ENCODE assay signal across 21 cellular contexts in the genomic region with DNA sequence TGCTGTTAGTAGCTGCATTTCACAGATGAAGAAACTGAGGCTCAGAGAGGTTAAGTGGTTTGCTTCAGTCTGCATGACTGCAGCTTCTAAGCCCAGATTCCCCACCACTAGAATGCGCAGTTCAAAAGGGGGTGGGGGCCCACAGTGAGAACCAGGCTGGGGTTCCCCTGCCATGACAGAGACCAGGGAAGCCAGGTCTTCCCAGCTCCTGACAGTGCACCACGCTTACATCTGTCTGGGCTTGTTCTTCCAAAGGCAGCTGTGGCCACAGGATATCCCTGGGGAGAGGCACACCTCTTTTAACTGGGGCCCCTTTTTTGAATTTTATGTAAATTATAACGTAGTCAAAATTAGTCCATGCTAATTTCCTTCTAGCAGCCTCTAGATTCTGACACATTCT. TPM values are rescaled to one million over a fixed set of nuclear protein-coding genes. Genes with fewer than 3 reads are reported as not detected.
DNase-seq lines count a peak whose midpoint lies in the region; ATAC-seq and TF ChIP-seq lines count a peak whose summit lies in the region.
"Had no signal": no experiment of that assay in that cellular context is flagged by ENCODE, and none has a peak within 500 bp of the region (broad histone marks: within the 10 kb centered on the region; RNA-seq: fewer than 3 reads in every experiment).

No MANE protein-coding gene starts in this region.

- H3K27ac Mint-ChIP-seq in CD4-positive, CD25-positive, alpha-beta regulatory T cell, result peak overlapping the region in 2 of 3 donors; percentile 38 to 41
- no peak overlapping the region for H3K27ac Mint-ChIP-seq in neural crest cell (ENCODE audit: unreplicated experiment)
- H3K27ac Mint-ChIP-seq: stimulated activated naive CD8-positive, alpha-beta T cell treated with anti-CD3 and anti-CD28 coated beads, Interleukin-15, amount 100 ng/mL, for 72 hours had no signal

- TF ChIP-seq CTCF in epithelial cell of esophagus (IDR thresholded peaks at IDR 0.05; ENCODE audit: insufficient read depth, low read depth, low read length, missing control alignments) (no peak), neural crest cell (conservative IDR thresholded peaks at IDR 0.05) (no peak)

- no peak overlapping the region for H3K27ac ChIP-seq in CD4-positive, CD25-positive, alpha-beta regulatory T cell (ENCODE audit: insufficient read depth, low read length, poor library complexity, severe bottlenecking)
- H3K27ac ChIP-seq: colonic mucosa, HL-60, KMS-11, psoas muscle had no signal

- H3K4me1 Mint-ChIP-seq in CD4-positive, CD25-positive, alpha-beta regulatory T cell, result peaks cover 17 to 84% (median 65%) of the 10 kb centered on the region in 4 donors
- H3K4me1 Mint-ChIP-seq in neural crest cell, result peaks cover 54% of the 10 kb centered on the region

- H3K9me3 ChIP-seq in CD4-positive, CD25-positive, alpha-beta regulatory T cell (ENCODE audit: control insufficient read depth in 2 of 2, low read length in 2 of 2), result no peaks in the 10 kb centered on the region
- H3K9me3 ChIP-seq: colonic mucosa, heart left ventricle, psoas muscle had no signal

- H3K27me3 Mint-ChIP-seq in CD4-positive, CD25-positive, alpha-beta regulatory T cell, result peaks cover 3% of the 10 kb centered on the region
- H3K27me3 Mint-ChIP-seq in neural crest cell (ENCODE audit: low read depth), result peaks cover under 1% of the 10 kb centered on the region
- H3K27me3 Mint-ChIP-seq: stimulated activated naive CD8-positive, alpha-beta T cell treated with anti-CD3 and anti-CD28 coated beads, Interleukin-15, amount 100 ng/mL, for 72 hours had no signal

- ATAC-seq in CD4-positive, CD25-positive, alpha-beta regulatory T cell (ENCODE audit: low read depth in 2 of 2), result no peak
- ATAC-seq: heart left ventricle; PC-3; psoas muscle; stimulated activated naive CD8-positive, alpha-beta T cell treated with anti-CD3 and anti-CD28 coated beads, Interleukin-15, amount 100 ng/mL, for 72 hours had no signal

- peaks cover 39% of the 10 kb centered on the region for H3K36me3 ChIP-seq in CD4-positive, CD25-positive, alpha-beta regulatory T cell (ENCODE audit: control insufficient read depth, insufficient read depth, low read length)
- H3K36me3 ChIP-seq: colonic mucosa had no signal

- no peaks in the 10 kb centered on the region for H3K27me3 ChIP-seq in CD4-positive, CD25-positive, alpha-beta regulatory T cell (ENCODE audit: control insufficient read depth, insufficient read depth, low read length)
- H3K27me3 ChIP-seq: colonic mucosa, heart left ventricle had no signal

- peaks cover 0 to under 1% (median 0%) of the 10 kb centered on the region in 7 donors for H3K9me3 Mint-ChIP-seq in CD4-positive, CD25-positive, alpha-beta regulatory T cell
- H3K9me3 Mint-ChIP-seq in neural crest cell, result no peaks in the 10 kb centered on the region
- H3K9me3 Mint-ChIP-seq: stimulated activated naive CD8-positive, alpha-beta T cell treated with anti-CD3 and anti-CD28 coated beads, Interleukin-15, amount 100 ng/mL, for 72 hours had no signal

- intact Hi-C loops in posterior vena cava (cut with DNase I), result loop anchor here in 1 of 2 donors (10.0 kb wide), 1 partner anchor 48 kb away; no protein-coding TSS in a partner anchor

- no peak for DNase-seq in CD4-positive, CD25-positive, alpha-beta regulatory T cell
- peak; percentile 35 for DNase-seq in NAMALWA (ENCODE audit: low spot score)
- DNase-seq in epithelial cell of esophagus (ENCODE audit: low read depth), result peak; percentile 71
- no peak for DNase-seq in neural crest cell (ENCODE audit: low read depth, low spot score)
- DNase-seq in NCI-H446 (lab: John Stamatoyannopoulos, UW), result no peak
- no peak for DNase-seq in posterior vena cava (ENCODE audit: low spot score)
- DNase-seq in COR-L47 (lab: John Stamatoyannopoulos, UW), result no peak
- no peak for DNase-seq in activated CD8-positive, alpha-beta memory T cell treated with anti-CD3 and anti-CD28 coated beads, Interleukin-2, amount 50 U/mL, for 48 hours
- DNase-seq: activated gamma-delta T cell; colonic mucosa; DMS 273 treated with DMSO at 0.1 percent for 48 hours; erythroblast; kidney glomerular epithelial cell; NCI-H1417; NCI-H446 treated with DMSO at 0.1 percent for 48 hours; PC-3; psoas muscle; stimulated activated naive CD8-positive, alpha-beta T cell treated with anti-CD3 and anti-CD28 coated beads, Interleukin-15, amount 100 ng/mL, for 72 hours had no signal

- peaks cover 55% of the 10 kb centered on the region for H3K4me1 ChIP-seq in CD4-positive, CD25-positive, alpha-beta regulatory T cell (ENCODE audit: control insufficient read depth, insufficient read depth, low read length, poor library complexity, severe bottlenecking)
- H3K4me1 ChIP-seq: colonic mucosa had no signal

- peak overlapping the region in 3 of 4 donors; percentile 39 to 92 (median 61) for H3K4me3 Mint-ChIP-seq in CD4-positive, CD25-positive, alpha-beta regulatory T cell
- peak overlapping the region; percentile 36 for H3K4me3 Mint-ChIP-seq in neural crest cell
- H3K4me3 Mint-ChIP-seq: stimulated activated naive CD8-positive, alpha-beta T cell treated with anti-CD3 and anti-CD28 coated beads, Interleukin-15, amount 100 ng/mL, for 72 hours had no signal

- no peak overlapping the region for H3K4me3 ChIP-seq in CD4-positive, CD25-positive, alpha-beta regulatory T cell (ENCODE audit: low read depth, low read length)
- H3K4me3 ChIP-seq in epithelial cell of esophagus (ENCODE audit: low read length), result no peak overlapping the region
- H3K4me3 ChIP-seq: colonic mucosa, psoas muscle had no signal

- peaks cover 24% of the 10 kb centered on the region for H3K36me3 Mint-ChIP-seq in CD4-positive, CD25-positive, alpha-beta regulatory T cell
- peaks cover 9% of the 10 kb centered on the region for H3K36me3 Mint-ChIP-seq in neural crest cell (ENCODE audit: low read depth)

RNA-seq across cellular contexts. Expression of gene PLEKHO2, which starts 5.3 kb away (rescaled TPM):
- 15.6 TPM for total RNA-seq in CD4-positive, CD25-positive, alpha-beta regulatory T cell
- polyA plus RNA-seq in CD4-positive, CD25-positive, alpha-beta regulatory T cell, result 10 to 100 TPM; 27.2 to 33.4 (median 29.3) TPM
- total RNA-seq in neural crest cell (18.2 and 18.9 TPM in 2 replicates), posterior vena cava (10 to 100 TPM; 40.9 to 50.1 TPM)

RNA-seq across cellular contexts. Expression of gene PIF1, which starts 21.6 kb away (rescaled TPM):
- total RNA-seq in CD4-positive, CD25-positive, alpha-beta regulatory T cell, result 0.37 TPM
- under 1 TPM in 3 of 4 donors, not detected in 1; 0.07 to 0.34 (median 0.24) TPM for polyA plus RNA-seq in CD4-positive, CD25-positive, alpha-beta regulatory T cell
- total RNA-seq in neural crest cell, result 53.2 and 62.7 TPM in 2 replicates
- 1 to 10 TPM in 1 of 2 donors, under 1 TPM in 1; 0.95 to 1.9 TPM for total RNA-seq in posterior vena cava

Comparison
In these comparisons a context has a peak if more than half of its experiments do, and no peak if none do; other contexts are left out.
1. DNase-seq: peak in NAMALWA (single experiment) and epithelial cell of esophagus (single experiment); none in CD4-positive, CD25-positive, alpha-beta regulatory T cell (0 of 3), neural crest cell (single experiment), NCI-H446 (0 of 2), posterior vena cava (single experiment), COR-L47 (single experiment) and activated CD8-positive, alpha-beta memory T cell treated with anti-CD3 and anti-CD28 coated beads, Interleukin-2, amount 50 U/mL, for 48 hours (single experiment).
2. RNA of gene PIF1, which starts 21.6 kb away (total RNA-seq): 53.2 to 62.7 TPM in neural crest cell; 0.95 to 1.9 TPM in posterior vena cava and 0.37 TPM in CD4-positive, CD25-positive, alpha-beta regulatory T cell (single experiment); every median in the first group is over 10 times any median in the second.